9 cellular contexts compared by ENCODE assay signal in the genomic region with DNA sequence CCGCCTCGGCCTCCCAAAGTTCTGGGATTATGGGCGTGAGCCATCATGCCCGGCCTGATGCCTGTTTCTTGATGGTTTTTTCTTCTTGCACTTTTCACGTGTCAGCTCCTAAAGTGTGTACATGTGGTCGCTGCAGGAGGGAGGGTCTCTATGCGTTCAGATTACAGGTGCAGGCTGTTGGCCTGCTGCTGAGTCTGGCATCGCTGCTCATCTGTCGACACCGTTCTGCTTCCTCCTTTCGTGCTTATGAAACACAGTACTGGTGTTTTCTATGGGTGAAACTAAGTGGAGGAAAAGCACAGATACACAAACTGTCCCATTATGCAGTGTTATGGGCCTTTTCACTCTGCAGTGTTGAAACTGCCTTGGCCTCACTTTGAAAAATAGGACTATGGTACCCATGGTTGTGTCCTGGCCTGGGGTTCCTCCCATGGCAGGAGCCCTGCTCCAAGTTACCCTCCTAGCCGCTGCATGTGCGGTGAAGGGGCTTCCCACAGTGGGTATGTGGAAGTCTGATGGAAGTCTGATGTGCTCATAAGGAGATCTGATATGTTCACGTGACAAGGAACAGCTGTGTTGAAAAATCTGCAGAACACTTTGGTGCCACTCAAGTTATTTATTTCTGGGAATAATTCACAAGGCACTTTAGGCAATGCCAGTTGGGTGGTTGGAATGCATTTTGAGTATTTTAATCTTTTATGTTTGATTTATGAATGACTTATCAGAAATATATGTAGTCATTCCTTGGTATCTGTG. TPM values are rescaled to one million over a fixed set of nuclear protein-coding genes. Genes with fewer than 3 reads are reported as not detected.
A peak's percentile ranks its signal among the peaks of the same experiment; 100 is the strongest.
DNase-seq lines count a peak whose midpoint lies in the region; ATAC-seq and TF ChIP-seq lines count a peak whose summit lies in the region.
"Had no signal": no experiment of that assay in that cellular context is flagged by ENCODE, and none has a peak within 500 bp of the region (broad histone marks: within the 10 kb centered on the region; RNA-seq: fewer than 3 reads in every experiment).

No MANE protein-coding gene starts in this region.

- H3K4me3 ChIP-seq in CD8-positive, alpha-beta memory T cell (ENCODE audit: low read length) = no peak overlapping the region
- H3K4me3 ChIP-seq in OCI-LY7 (ENCODE audit: low read depth, low read length, poor library complexity, severe bottlenecking) = no peak overlapping the region

- H3K9me3 ChIP-seq in CD8-positive, alpha-beta memory T cell (ENCODE audit: low read length) = no peaks in the 10 kb centered on the region
- no peaks in the 10 kb centered on the region for H3K9me3 ChIP-seq in OCI-LY7 (ENCODE audit: low read length)

- CTCF ChIA-PET in CD8-positive, alpha-beta memory T cell (lab: Charles Lee) = interaction anchor here (0.9 to 2.8 kb wide), 7 partner anchors 7 to 218 kb away, joined by 3 to 24 read pairs (median 6); partner anchors contain the start of genes H2AZ2 and OGDH
- CTCF ChIA-PET in OCI-LY7 (lab: Charles Lee; ENCODE audit: unreplicated experiment) = interaction anchor here (0.6 to 1.2 kb wide), 3 partner anchors 21 to 221 kb away, joined by 3 read pairs; no protein-coding TSS in a partner anchor

- no peak overlapping the region for H2AFZ ChIP-seq in OCI-LY7 (ENCODE audit: low read length)

- no peak for DNase-seq in CD8-positive, alpha-beta memory T cell
- peak; percentile 69 for DNase-seq in OCI-LY7 (ENCODE audit: low spot score)
- peak; percentile 28 to 43 for DNase-seq in memory B cell (ENCODE audit: low spot score in 2 of 2)
- DNase-seq in stimulated activated CD8-positive, alpha-beta memory T cell treated with anti-CD3 and anti-CD28 coated beads, Interleukin-4, amount 100 ng/mL, for 48 hours = no peak
- no peak for DNase-seq in C1 segment of cervical spinal cord (lab: John Stamatoyannopoulos, UW)
- DNase-seq in activated naive CD4-positive, alpha-beta T cell treated with Interleukin-2 at 50 U/mL for 16 hours = no peak
- DNase-seq: mesendoderm had no signal

- peaks cover 5% of the 10 kb centered on the region; the same call in 1 of the 2 replicates for H3K79me2 ChIP-seq in OCI-LY7 (ENCODE audit: insufficient read depth, low read depth, low read length)

- peak overlapping the region; percentile 58 for H3K27ac ChIP-seq in CD8-positive, alpha-beta memory T cell (ENCODE audit: low read depth, low read length)
- H3K27ac ChIP-seq in OCI-LY7 (ENCODE audit: low read depth, low read length, poor library complexity, severe bottlenecking) = peak overlapping the region; percentile 62

- TF ChIP-seq CTCF in OCI-LY7 (conservative IDR thresholded peaks at IDR 0.05; ENCODE audit: low read length) = no peak

- H3K27me3 Mint-ChIP-seq in CD8-positive, alpha-beta memory T cell = no peaks in the 10 kb centered on the region
- H3K27me3 Mint-ChIP-seq in memory B cell = no peaks in the 10 kb centered on the region

- no peaks in the 10 kb centered on the region for H3K27me3 ChIP-seq in CD8-positive, alpha-beta memory T cell (ENCODE audit: insufficient read depth, low read length, poor library complexity, severe bottlenecking)

- H3K9me3 Mint-ChIP-seq in CD8-positive, alpha-beta memory T cell = no peaks in the 10 kb centered on the region
- H3K9me3 Mint-ChIP-seq in memory B cell = no peaks in the 10 kb centered on the region

- peak overlapping the region in 6 of 7 donors; percentile 39 to 83 (median 77) for H3K4me3 Mint-ChIP-seq in CD8-positive, alpha-beta memory T cell
- peak overlapping the region; percentile 73 for H3K4me3 Mint-ChIP-seq in memory B cell

- H3K9me2 ChIP-seq in OCI-LY7 (ENCODE audit: insufficient read depth, low read length) = no peaks in the 10 kb centered on the region

- peaks cover 71% of the 10 kb centered on the region for H3K4me1 ChIP-seq in CD8-positive, alpha-beta memory T cell (ENCODE audit: insufficient read depth, low read length)
- H3K4me1 ChIP-seq in OCI-LY7 (ENCODE audit: insufficient read depth, low read length, poor library complexity, severe bottlenecking) = peaks cover 63% of the 10 kb centered on the region

- POLR2A ChIA-PET in CD8-positive, alpha-beta memory T cell (lab: Charles Lee) = interaction anchor here (0.5 to 10.1 kb wide), 8 partner anchors 10 to 145 kb away, joined by 3 to 126 read pairs (median 4); partner anchors contain the start of genes OGDH and TMED4
- POLR2A ChIA-PET in OCI-LY7 (lab: Charles Lee) = interaction anchor here (0.8 to 2.7 kb wide), 5 partner anchors 8 to 23 kb away, joined by 3 to 12 read pairs (median 5); partner anchors contain the start of gene OGDH

- no peaks in the 10 kb centered on the region for H4K20me1 ChIP-seq in OCI-LY7 (ENCODE audit: insufficient read depth, low read length)

- peaks cover 4 to 42% (median 7%) of the 10 kb centered on the region in 3 donors for H3K36me3 Mint-ChIP-seq in CD8-positive, alpha-beta memory T cell
- peaks cover 9% of the 10 kb centered on the region for H3K36me3 Mint-ChIP-seq in memory B cell

- peak overlapping the region; percentile 64 for H3K4me2 ChIP-seq in OCI-LY7 (ENCODE audit: low read length)

- peaks cover 75 to 91% (median 81%) of the 10 kb centered on the region in 3 donors for H3K4me1 Mint-ChIP-seq in CD8-positive, alpha-beta memory T cell
- peaks cover 40% of the 10 kb centered on the region for H3K4me1 Mint-ChIP-seq in memory B cell

- ATAC-seq in GM21447 (IDR thresholded peaks at IDR 0.05; ENCODE audit: unreplicated experiment) (peak; percentile 35), memory B cell (ENCODE audit: low read depth) (peak; percentile 59), HG03442 (IDR thresholded peaks at IDR 0.05; ENCODE audit: unreplicated experiment) (no peak)

- no TSS peak for BruUV-seq in OCI-LY7 (replicated peaks; lab: Mats Ljungman, UMichigan)

- H3K27ac Mint-ChIP-seq in CD8-positive, alpha-beta memory T cell = peak overlapping the region; percentile 87 to 100 (median 100)
- peak overlapping the region; percentile 91 for H3K27ac Mint-ChIP-seq in memory B cell

- intact Hi-C loops in OCI-LY7 (cut with micrococcal nuclease; ENCODE audit: unreplicated experiment) = no loop called here

- peaks cover 12% of the 10 kb centered on the region for H3K36me3 ChIP-seq in CD8-positive, alpha-beta memory T cell (ENCODE audit: insufficient read depth, low read length)
- peaks cover 53% of the 10 kb centered on the region for H3K36me3 ChIP-seq in OCI-LY7 (ENCODE audit: insufficient read depth, low read length)

RNA-seq across cellular contexts. Expression of gene OGDH, which starts 23.6 kb away (rescaled TPM):
- 10 to 100 TPM; 92.8 to 93.8 TPM for total RNA-seq in CD8-positive, alpha-beta memory T cell
- 58.3 TPM for polyA plus RNA-seq in CD8-positive, alpha-beta memory T cell
- 32.6 and 47.6 TPM in 2 replicates for total RNA-seq in OCI-LY7 (2014; rRNA removed; shearing (Covaris generic))
- 70.9 and 71.8 TPM in 2 replicates for total RNA-seq in OCI-LY7 (2022)

RNA-seq across cellular contexts. Expression of gene TMED4, which starts 48.0 kb away (rescaled TPM):
- total RNA-seq in CD8-positive, alpha-beta memory T cell = 10 to 100 TPM; 78.8 to 80.5 TPM
- polyA plus RNA-seq in CD8-positive, alpha-beta memory T cell = 84.3 TPM
- total RNA-seq in OCI-LY7 (2014; rRNA removed; shearing (Covaris generic)) = 64.9 and 80.5 TPM in 2 replicates
- 68.6 and 69.1 TPM in 2 replicates for total RNA-seq in OCI-LY7 (2022)

RNA-seq across cellular contexts. Expression of gene DDX56, which starts 56.3 kb away (rescaled TPM):
- total RNA-seq in CD8-positive, alpha-beta memory T cell = 100 to 1,000 TPM; 148 to 158 TPM
- polyA plus RNA-seq in CD8-positive, alpha-beta memory T cell = 36.0 TPM
- total RNA-seq in OCI-LY7 (2014; rRNA removed; shearing (Covaris generic)) = 69.2 and 89.2 TPM in 2 replicates
- 78.6 and 95.4 TPM in 2 replicates for total RNA-seq in OCI-LY7 (2022)

Comparison
In these comparisons a context has a peak if more than half of its experiments do, and no peak if none do; other contexts are left out.
1. DNase-seq: peak in OCI-LY7 (single experiment) and memory B cell (2 of 2); none in CD8-positive, alpha-beta memory T cell (0 of 5), stimulated activated CD8-positive, alpha-beta memory T cell treated with anti-CD3 and anti-CD28 coated beads, Interleukin-4, amount 100 ng/mL, for 48 hours (single experiment), C1 segment of cervical spinal cord (0 of 14) and activated naive CD4-positive, alpha-beta T cell treated with Interleukin-2 at 50 U/mL for 16 hours (single experiment).